In the genomic region with DNA sequence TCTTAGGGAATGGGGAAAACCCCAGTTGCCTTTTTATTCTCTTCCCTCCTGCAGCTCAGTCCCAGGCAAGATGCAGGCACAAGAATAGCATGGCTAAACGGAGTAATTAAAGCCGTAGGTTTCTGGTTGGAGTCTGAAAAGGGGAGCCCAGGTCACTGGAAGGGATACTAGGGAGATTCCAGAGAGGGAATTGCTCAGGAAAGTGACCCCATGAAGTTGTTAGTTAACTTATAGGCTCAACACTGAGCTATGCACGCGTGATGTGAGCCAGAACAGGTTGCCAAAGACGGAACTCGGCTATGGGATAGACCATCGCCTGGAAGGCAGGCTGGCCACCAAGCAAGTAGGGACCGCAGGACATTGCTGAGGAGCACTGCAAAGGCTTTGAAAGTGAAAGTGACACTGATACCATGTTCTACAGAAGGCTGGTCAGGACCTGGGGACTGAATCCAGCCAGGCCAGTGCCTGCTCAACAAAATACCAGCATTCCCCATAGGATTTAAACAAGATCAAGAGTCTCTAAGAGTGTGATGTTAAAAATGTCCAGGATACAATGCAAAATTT, we compare ENCODE assay signal across 1 cellular context.
TF ChIP-seq lines count a peak whose summit lies in the region.

No MANE protein-coding gene starts in this region.

TF ChIP-seq in IMR-90, 13 proteins besides CTCF, POLR2A, EP300 and RAD21:
- TF ChIP-seq CEBPB (IDR thresholded peaks at IDR 0.05; ENCODE audit: low read depth, low read length) (no peak), SMC3 (IDR thresholded peaks at IDR 0.05; ENCODE audit: low read depth, low read length) (no peak), FOS (IDR thresholded peaks at IDR 0.05; ENCODE audit: low read depth, low read length) (no peak), CHD1 (IDR thresholded peaks at IDR 0.05; ENCODE audit: low read depth, low read length) (no peak), BHLHE40 (IDR thresholded peaks at IDR 0.05; ENCODE audit: low read depth, low read length) (no peak), MXI1 (IDR thresholded peaks at IDR 0.05; ENCODE audit: borderline replicate concordance, low read depth, low read length) (no peak), RFX5 (IDR thresholded peaks at IDR 0.05; ENCODE audit: low read depth, low read length) (no peak), MAZ (IDR thresholded peaks at IDR 0.05; ENCODE audit: borderline replicate concordance, low read depth, low read length) (no peak)
- TF ChIP-seq, protein P1, sequence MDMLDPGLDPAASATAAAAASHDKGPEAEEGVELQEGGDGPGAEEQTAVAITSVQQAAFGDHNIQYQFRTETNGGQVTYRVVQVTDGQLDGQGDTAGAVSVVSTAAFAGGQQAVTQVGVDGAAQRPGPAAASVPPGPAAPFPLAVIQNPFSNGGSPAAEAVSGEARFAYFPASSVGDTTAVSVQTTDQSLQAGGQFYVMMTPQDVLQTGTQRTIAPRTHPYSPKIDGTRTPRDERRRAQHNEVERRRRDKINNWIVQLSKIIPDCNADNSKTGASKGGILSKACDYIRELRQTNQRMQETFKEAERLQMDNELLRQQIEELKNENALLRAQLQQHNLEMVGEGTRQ (IDR thresholded peaks at IDR 0.05; ENCODE audit: low read depth, low read length): no peak
